In genomic region chr2:88811681-88812080, GRCh38 we compare ENCODE assay signal across 1 cellular context.
TF ChIP-seq lines count a peak whose summit lies in the region.

No MANE protein-coding gene starts in this region.

TF ChIP-seq in HepG2, 621 proteins besides CTCF, POLR2A, EP300 and RAD21 (continued from another document):
- TF ChIP-seq PRDM4 (CRISPR knock-in tag; IDR thresholded peaks at IDR 0.05; ENCODE audit: borderline replicate concordance) (no peak), TSC22D2 (CRISPR knock-in tag; IDR thresholded peaks at IDR 0.05; ENCODE audit: borderline replicate concordance) (no peak)
